Comparison of ENCODE assay signal across 8 cellular contexts in genomic region chr5:40679998-40680681, GRCh38. TPM values are rescaled to one million over a fixed set of nuclear protein-coding genes. Genes with fewer than 3 reads are reported as not detected.
DNase-seq lines count a peak whose midpoint lies in the region; ATAC-seq and TF ChIP-seq lines count a peak whose summit lies in the region.

No MANE protein-coding gene starts in this region.

- H3K9ac ChIP-seq in mucosa of stomach (ENCODE audit: low read length): peak overlapping the region; percentile 88

- H3K27me3 ChIP-seq in SJSA1 (replicated peaks) (no peaks in the 10 kb centered on the region), ectodermal cell (ENCODE audit: control insufficient read depth, insufficient read depth, low read length, poor library complexity, severe bottlenecking) (peaks cover 57% of the 10 kb centered on the region), mucosa of stomach (ENCODE audit: control insufficient read depth, insufficient read depth, low read length) (peaks cover 7% of the 10 kb centered on the region)

- H3K36me3 ChIP-seq in SJSA1 (peaks cover 42% of the 10 kb centered on the region), ectodermal cell (ENCODE audit: control insufficient read depth, insufficient read depth, low read length) (no peaks in the 10 kb centered on the region), mucosa of stomach (ENCODE audit: control insufficient read depth, insufficient read depth, low read length) (no peaks in the 10 kb centered on the region), urinary bladder (ENCODE audit: insufficient read depth) (no peaks in the 10 kb centered on the region)

- DNase-seq in SJSA1 (ENCODE audit: low read depth in 1 of 2, low spot score in 2 of 2) (peak; percentile 18 to 44), NCI-H524 treated with DMSO at 0.1 percent for 48 hours (lab: John Stamatoyannopoulos, UW) (no peak), GM13977 (ENCODE audit: low spot score) (no peak)

- H3K4me1 ChIP-seq in SJSA1 (replicated peaks) (peaks cover 63% of the 10 kb centered on the region), ectodermal cell (ENCODE audit: control insufficient read depth, insufficient read depth, low read length) (peaks cover 4% of the 10 kb centered on the region), mucosa of stomach (ENCODE audit: control insufficient read depth, insufficient read depth, low read length) (peaks cover 19% of the 10 kb centered on the region), urinary bladder (ENCODE audit: insufficient read depth) (peaks cover 2% of the 10 kb centered on the region)

- peak overlapping the region; percentile 74 for H3K4me3 ChIP-seq in SJSA1
- peak overlapping the region; percentile 71 for H3K4me3 ChIP-seq in ectodermal cell (ENCODE audit: insufficient read depth, low read depth, low read length)
- H3K4me3 ChIP-seq in mucosa of stomach (ENCODE audit: low read length): peak overlapping the region; percentile 96
- H3K4me3 ChIP-seq in urinary bladder (ENCODE audit: low read depth, low read length): peak overlapping the region; percentile 68

- no peak for TF ChIP-seq CTCF in GM13977 (IDR thresholded peaks at IDR 0.05; ENCODE audit: extremely low read depth, insufficient read depth, missing control alignments)

- H3K27ac ChIP-seq in SJSA1 (no peak overlapping the region; the same call in 1 of the 2 replicates), ectodermal cell (ENCODE audit: insufficient read depth, low read depth, low read length, poor library complexity, severe bottlenecking) (no peak overlapping the region), urinary bladder (ENCODE audit: low read depth) (peak overlapping the region; percentile 82)

- in situ Hi-C loops in GM13977 (cut with MboI; ENCODE audit: low pct_unique_long_range_greater_than_20kb, low sequenced_read_pairs, unreplicated experiment): loop anchor here (10.0 to 25.0 kb wide), 2 partner anchors 725 to 968 kb away; no protein-coding TSS in a partner anchor

- H3K9me3 ChIP-seq in SJSA1 (replicated peaks): 0 out of 2 replicates have a peak, but pooled peaks cover 6% of the 10 kb centered on the region
- no peaks in the 10 kb centered on the region for H3K9me3 ChIP-seq in ectodermal cell (ENCODE audit: control insufficient read depth, low read length)
- H3K9me3 ChIP-seq in mucosa of stomach (ENCODE audit: control insufficient read depth, low read length): no peaks in the 10 kb centered on the region

- 2 to 3% methylated on average over 40 of the region's 40 CpGs for WGBS in ectodermal cell, 2 experiments
- 1% methylated on average over 40 of the region's 40 CpGs for WGBS in urinary bladder

- ATAC-seq in GM18861 (IDR thresholded peaks at IDR 0.05; ENCODE audit: unreplicated experiment) (peak; percentile 20), HG02763 (IDR thresholded peaks at IDR 0.05; ENCODE audit: unreplicated experiment) (peak; percentile 33)

RNA-seq across cellular contexts. Expression of gene PTGER4, which starts 0.4 kb away (rescaled TPM):
- 22.5 and 27.6 TPM in 2 replicates for total RNA-seq in SJSA1 (2014; rRNA removed; shearing (Covaris generic))
- polyA plus RNA-seq in ectodermal cell (2013, experiment 1 of 4): 0.61 TPM
- 0.28 TPM for polyA plus RNA-seq in ectodermal cell (2013, experiment 2 of 4)
- 1.9 TPM for polyA plus RNA-seq in ectodermal cell (2013, experiment 3 of 4)
- polyA plus RNA-seq in ectodermal cell (2013, experiment 4 of 4): 1.1 TPM
- 11.4 TPM for total RNA-seq in urinary bladder
- 15.7 TPM for polyA plus RNA-seq in urinary bladder

Comparison
In these comparisons a context has a peak if more than half of its experiments do, and no peak if none do; other contexts are left out.
1. DNase-seq: peak in SJSA1 (2 of 2); none in NCI-H524 treated with DMSO at 0.1 percent for 48 hours (single experiment) and GM13977 (single experiment).
2. Peak in every context shown above with its lines, with median percentiles within 50 percentile points of each other: H3K4me3 ChIP-seq.